Comparison of ENCODE assay signal across 11 cellular contexts in genomic region chr9:116112236-116112635, GRCh38. TPM values are rescaled to one million over a fixed set of nuclear protein-coding genes. Genes with fewer than 3 reads are reported as not detected.
A peak's percentile ranks its signal among the peaks of the same experiment; 100 is the strongest.
DNase-seq lines count a peak whose midpoint lies in the region; ATAC-seq, FAIRE-seq and TF ChIP-seq lines count a peak whose summit lies in the region.
"Had no signal": no experiment of that assay in that cellular context is flagged by ENCODE, and none has a peak within 500 bp of the region (broad histone marks: within the 10 kb centered on the region; RNA-seq: fewer than 3 reads in every experiment).

No MANE protein-coding gene starts in this region.

- H3K36me3 ChIP-seq in A673 (ENCODE audit: insufficient read depth, low read length, poor library complexity, severe bottlenecking) (no peaks in the 10 kb centered on the region), Peyer's patch (no peaks in the 10 kb centered on the region)

- POLR2A ChIA-PET in A673 (lab: Charles Lee; ENCODE audit: low non-redundant PET) = no interaction called here

- intact Hi-C loops in A673 (cut with micrococcal nuclease; ENCODE audit: unreplicated experiment) = no loop called here

- H3K9me3 ChIP-seq in A673 (ENCODE audit: low read depth, low read length, poor library complexity, severe bottlenecking) = no peaks in the 10 kb centered on the region
- no peaks in the 10 kb centered on the region for H3K9me3 ChIP-seq in Peyer's patch

- peak; percentile 55 for TF ChIP-seq CTCF in A673 (conservative IDR thresholded peaks at IDR 0.05; ENCODE audit: low read depth, low read length)
- no peak for TF ChIP-seq CTCF in Peyer's patch (IDR thresholded peaks at IDR 0.05)

- FAIRE-seq in H54 (lab: Jason Lieb, UNC) = peak; percentile 96

- CTCF ChIA-PET in A673 (lab: Charles Lee) = interaction anchor here (0.7 kb wide), 1 partner anchor 1079 kb away, joined by 3 read pairs; no protein-coding TSS in a partner anchor

- no TSS peak for BruUV-seq in A673 (replicated peaks; lab: Mats Ljungman, UMichigan)

- H3K4me1 ChIP-seq in A673 (ENCODE audit: insufficient read depth, low read length, poor library complexity, severe bottlenecking) = no peaks in the 10 kb centered on the region
- no peaks in the 10 kb centered on the region for H3K4me1 ChIP-seq in Peyer's patch

- in situ Hi-C loops in SK-MEL-5 (cut with HindIII; ENCODE audit: low pct_unique_long_range_greater_than_20kb, low sequenced_read_pairs) = no loop called here

- TF ChIP-seq POLR2A in H54 (IDR thresholded peaks at IDR 0.05; ENCODE audit: low read depth, low read length) (no peak), Peyer's patch (IDR thresholded peaks at IDR 0.05) (no peak)

- no peak overlapping the region for H3K4me3 ChIP-seq in A673 (ENCODE audit: low read depth, low read length, poor library complexity, severe bottlenecking)
- no peak overlapping the region for H3K4me3 ChIP-seq in Peyer's patch

- H3K27me3 ChIP-seq in A673 (replicated peaks; ENCODE audit: insufficient read depth, low read depth, low read length, poor library complexity) (no peaks in the 10 kb centered on the region), Peyer's patch (no peaks in the 10 kb centered on the region)

- no peak for DNase-seq in A673 (ENCODE audit: low spot score)
- DNase-seq in H54 (ENCODE audit: insufficient read length, low spot score) = no peak
- peak; percentile 61 for DNase-seq in SK-MEL-5 (ENCODE audit: low read depth, low spot score)
- peak; percentile 19 for DNase-seq in iPS-NIHi7 (ENCODE audit: extremely low spot score)
- DNase-seq in Peyer's patch = no peak
- no peak for DNase-seq in NOMO-1 (lab: John Stamatoyannopoulos, UW; ENCODE audit: unreplicated experiment in 2 of 2)
- DNase-seq: activated CD4-positive, alpha-beta T cell treated with anti-CD3 and anti-CD28 coated beads for 36 hours; activated gamma-delta T cell; CD8-positive, alpha-beta T cell had no signal

- H3K27ac ChIP-seq in A673 (ENCODE audit: low read depth, low read length, poor library complexity, severe bottlenecking) (no peak overlapping the region), Peyer's patch (no peak overlapping the region)

- no peak for ATAC-seq in GM18870 (IDR thresholded peaks at IDR 0.05; ENCODE audit: unreplicated experiment)
- no peak for ATAC-seq in HG02588 (IDR thresholded peaks at IDR 0.05; ENCODE audit: unreplicated experiment)
- ATAC-seq: activated CD4-positive, alpha-beta T cell treated with anti-CD3 and anti-CD28 coated beads for 36 hours; CD8-positive, alpha-beta T cell had no signal

RNA-seq across cellular contexts. Expression of gene PAPPA, which starts 41.4 kb away (rescaled TPM):
- total RNA-seq in A673 (2021) (44.0 and 47.4 TPM in 2 replicates), Peyer's patch (1 to 10 TPM in 3 of 4 donors, under 1 TPM in 1; 0.70 to 4.1 (median 1.8) TPM)
- total RNA-seq in SK-MEL-5 (2014; rRNA removed; shearing (Covaris generic)) = 0.05 and 0.08 TPM in 2 replicates
- polyA plus RNA-seq in SK-MEL-5 (2015; cell fraction: cytosol; rRNA removed) = 0.08 and 0.13 TPM in 2 replicates
- polyA plus RNA-seq in SK-MEL-5 (2015; cell fraction: nucleus; rRNA removed) = 0.14 TPM in 1 of 2 replicates, not detected in the other
- total RNA-seq: activated CD4-positive, alpha-beta T cell treated with anti-CD3 and anti-CD28 coated beads for 36 hours; CD8-positive, alpha-beta T cell had no signal

Comparison
In these comparisons a context has a peak if more than half of its experiments do, and no peak if none do; other contexts are left out.
1. DNase-seq: peak in SK-MEL-5 (single experiment) and iPS-NIHi7 (single experiment); none in A673 (single experiment), H54 (single experiment), Peyer's patch (0 of 3) and NOMO-1 (0 of 2).